In the genomic region with DNA sequence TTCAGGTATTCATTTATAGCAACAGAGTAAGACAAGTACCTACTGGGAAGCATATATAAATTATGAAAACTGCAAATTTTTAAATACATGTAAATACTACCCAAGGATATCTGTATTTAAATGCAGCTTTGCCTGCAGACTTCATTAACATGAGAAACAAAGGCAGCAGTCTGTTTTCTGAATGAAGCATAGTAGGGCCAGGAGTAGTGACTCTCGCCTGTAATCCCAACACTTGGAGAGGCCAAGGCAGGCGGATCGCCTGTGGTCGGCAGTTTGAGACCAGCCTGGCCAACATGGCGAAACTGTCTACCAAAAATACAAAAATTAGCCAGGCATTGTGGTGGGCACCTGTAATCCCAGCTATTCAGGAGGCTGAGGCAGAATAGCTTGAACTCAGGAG, we compare ENCODE assay signal across 20 cellular contexts. TPM values are rescaled to one million over a fixed set of nuclear protein-coding genes. Genes with fewer than 3 reads are reported as not detected.
DNase-seq lines count a peak whose midpoint lies in the region; ATAC-seq, FAIRE-seq and TF ChIP-seq lines count a peak whose summit lies in the region.
"Had no signal": no experiment of that assay in that cellular context is flagged by ENCODE, and none has a peak within 500 bp of the region (broad histone marks: within the 10 kb centered on the region; RNA-seq: fewer than 3 reads in every experiment).

No MANE protein-coding gene starts in this region.

- FAIRE-seq in K562 (lab: Jason Lieb, UNC), result no peak
- FAIRE-seq: GM19239 had no signal

- H3K36me3 ChIP-seq in GM23338 (ENCODE audit: insufficient read depth) (peaks cover 16% of the 10 kb centered on the region; the same call in 1 of the 2 replicates), HUES64 (ENCODE audit: insufficient read depth, low read length) (peaks cover 47% of the 10 kb centered on the region), K562 (ENCODE audit: control insufficient read depth, insufficient read depth, low read length) (peaks cover 44% of the 10 kb centered on the region)

- intact Hi-C loops in K562 (cut with micrococcal nuclease), result loop anchor here (10.0 kb wide), 1 partner anchor 284 kb away; no protein-coding TSS in a partner anchor

- H3K27me3 Mint-ChIP-seq in GM23338 (ENCODE audit: insufficient read depth, low read depth, poor library complexity) (peaks cover 11% of the 10 kb centered on the region), mesothelial cell of epicardium (ENCODE audit: low read depth) (no peaks in the 10 kb centered on the region)
- H3K27me3 Mint-ChIP-seq: CD4-positive, alpha-beta memory T cell had no signal

- BruUV-seq in K562 (replicated peaks; lab: Mats Ljungman, UMichigan), result no TSS peak

- TF ChIP-seq CTCF in GM23338 (conservative IDR thresholded peaks at IDR 0.05; ENCODE audit: low read depth in 2 of 2) (no peak), K562 (IDR thresholded peaks at IDR 0.05 in 2 of 3, conservative IDR thresholded peaks at IDR 0.05 in 1 of 3; ENCODE audit: insufficient read depth in 2 of 3, low read depth in 1 of 3, low read length in 3 of 3) (no peak), mesothelial cell of epicardium (IDR thresholded peaks at IDR 0.05; ENCODE audit: unreplicated experiment) (no peak)

- CTCF ChIA-PET in K562 (lab: Yijun Ruan, JAX; ENCODE audit: low intra/inter-chr PET ratio), result no interaction called here

- TF ChIP-seq EP300 in K562 (IDR thresholded peaks at IDR 0.05; ENCODE audit: low read length), result no peak

- H3K4me3 Mint-ChIP-seq in GM23338 (no peak overlapping the region), mesothelial cell of epicardium (no peak overlapping the region)
- H3K4me3 Mint-ChIP-seq: CD4-positive, alpha-beta memory T cell; HFFc6 had no signal

- H3K4me3 ChIP-seq in GM23338 (no peak overlapping the region), HUES64 (ENCODE audit: low read length) (no peak overlapping the region), K562 (no peak overlapping the region)
- H3K4me3 ChIP-seq: BLaER1 treated with 17β-estradiol and CSF1 and Interleukin-3, amounts not matched to agents 10 nM and 100 nM; HAP-1 had no signal

- no peak overlapping the region for H3K9ac ChIP-seq in HUES64 (ENCODE audit: low read depth, low read length)
- H3K9ac ChIP-seq in K562 (ENCODE audit: insufficient read depth in 1 of 2, low read depth in 2 of 2, low read length in 2 of 2), result no peak overlapping the region
- H3K9ac ChIP-seq: BLaER1 treated with 17β-estradiol and CSF1 and Interleukin-3, amounts not matched to agents 10 nM and 100 nM had no signal

- TF ChIP-seq RAD21 in K562 (CRISPR knock-in tag; conservative IDR thresholded peaks at IDR 0.05 in 1 of 2, IDR thresholded peaks at IDR 0.05 in 1 of 2), result no peak

- H3K27ac ChIP-seq in GM23338 (ENCODE audit: low read depth) (peak overlapping the region; percentile 78), HUES64 (ENCODE audit: low read depth, low read length) (peak overlapping the region; percentile 0; the same call in 1 of the 2 replicates), K562 (ENCODE audit: extremely low read depth, low read depth, low read length) (no peak overlapping the region)
- H3K27ac ChIP-seq: BLaER1 treated with 17β-estradiol and CSF1 and Interleukin-3, amounts not matched to agents 10 nM and 100 nM; HL-60 had no signal

- TF ChIP-seq POLR2A in K562 (conservative IDR thresholded peaks at IDR 0.05), result no peak

- H2AFZ ChIP-seq in GM23338, result no peak overlapping the region
- no peak overlapping the region for H2AFZ ChIP-seq in K562 (ENCODE audit: low read depth, low read length)

- H3K36me3 Mint-ChIP-seq in GM23338 (ENCODE audit: low read depth) (peaks cover 44% of the 10 kb centered on the region), mesothelial cell of epicardium (peaks cover 14% of the 10 kb centered on the region)

- no peaks in the 10 kb centered on the region for H3F3A ChIP-seq in GM23338 (replicated peaks; ENCODE audit: low read depth)

- peak overlapping the region; percentile 94 for H3K27ac Mint-ChIP-seq in GM23338
- peak overlapping the region; percentile 27 for H3K27ac Mint-ChIP-seq in mesothelial cell of epicardium
- H3K27ac Mint-ChIP-seq: HFFc6 had no signal

- H3K9me2 ChIP-seq in GM23338 (ENCODE audit: insufficient read depth), result no peaks in the 10 kb centered on the region

- H3K9me3 ChIP-seq in HUES64 (ENCODE audit: insufficient read depth, low read depth, low read length) (no peaks in the 10 kb centered on the region), K562 (replicated peaks; ENCODE audit: control insufficient read depth, insufficient read depth, low read depth, low read length) (no peaks in the 10 kb centered on the region)
- H3K9me3 ChIP-seq: BLaER1 treated with 17β-estradiol and CSF1 and Interleukin-3, amounts not matched to agents 10 nM and 100 nM; HAP-1 had no signal

- H3K4me2 ChIP-seq in GM23338 (0 out of 2 replicates have a peak overlapping the region, but pooled peaks have one; percentile 4), K562 (ENCODE audit: insufficient read depth, low read length) (no peak overlapping the region)
- H3K4me2 ChIP-seq: BLaER1 treated with 17β-estradiol and CSF1 and Interleukin-3, amounts not matched to agents 10 nM and 100 nM had no signal

- H3K9me1 ChIP-seq in K562 (ENCODE audit: control insufficient read depth, insufficient read depth, low read length), result no peaks in the 10 kb centered on the region

- H3K4me1 ChIP-seq in GM23338 (ENCODE audit: insufficient read depth), result peaks cover 18% of the 10 kb centered on the region
- H3K4me1 ChIP-seq in HUES64 (ENCODE audit: insufficient read depth, low read length), result peaks cover 10% of the 10 kb centered on the region
- H3K4me1 ChIP-seq in K562 (replicated peaks in 1 of 2; ENCODE audit: control insufficient read depth in 2 of 2, insufficient read depth in 2 of 2, low read length in 2 of 2), result no peaks in the 10 kb centered on the region; a peak in 2 of 5 replicates
- H3K4me1 ChIP-seq: HAP-1 had no signal

- whole genome bisulfite sequencing in HUES64, result 72% methylated on average over 5 of the region's 5 CpGs
- WGBS in K562 (ENCODE audit: insufficient coverage, low coverage, missing lambda C conversion rate), result 98% methylated on average over 5 of the region's 5 CpGs

- H3K27me3 ChIP-seq in GM23338 (ENCODE audit: insufficient read depth) (no peaks in the 10 kb centered on the region), HUES64 (ENCODE audit: insufficient read depth, low read length) (no peaks in the 10 kb centered on the region), K562 (ENCODE audit: control insufficient read depth in 2 of 2, insufficient read depth in 2 of 2, low read length in 2 of 2) (no peaks in the 10 kb centered on the region)
- H3K27me3 ChIP-seq: BLaER1 treated with 17β-estradiol and CSF1 and Interleukin-3, amounts not matched to agents 10 nM and 100 nM had no signal

- H3K79me2 ChIP-seq in GM23338 (replicated peaks; ENCODE audit: insufficient read depth) (peaks cover 21% of the 10 kb centered on the region), K562 (ENCODE audit: control insufficient read depth, insufficient read depth, low read length) (peaks cover 12% of the 10 kb centered on the region)

- no peaks in the 10 kb centered on the region for H4K20me1 ChIP-seq in GM23338 (replicated peaks; ENCODE audit: insufficient read depth)
- no peaks in the 10 kb centered on the region for H4K20me1 ChIP-seq in K562 (replicated peaks; ENCODE audit: control insufficient read depth, insufficient read depth, low read length)

- in situ Hi-C loops in K562 (cut with MboI), result no loop called here

- DNase-seq in GM23338 (ENCODE audit: low spot score) (peak; percentile 65), K562 (ENCODE audit: extremely low read depth in 1 of 4, low spot score in 3 of 4) (no peak), mesothelial cell of epicardium (ENCODE audit: low spot score in 2 of 2, unreplicated experiment in 2 of 2) (no peak), mucosa of gallbladder (ENCODE audit: low spot score) (no peak), DMS114 treated with DMSO at 0.1 percent for 48 hours (lab: John Stamatoyannopoulos, UW; ENCODE audit: unreplicated experiment) (no peak), SKM-1 (lab: John Stamatoyannopoulos, UW; ENCODE audit: unreplicated experiment) (no peak)
- no peak for DNase-seq in stimulated activated CD8-positive, alpha-beta memory T cell treated with anti-CD3 and anti-CD28 coated beads, Interleukin-4, amount 100 ng/mL, for 48 hours
- DNase-seq: 8988T; ACHN; CD4-positive, alpha-beta memory T cell; DND-41; GDM1; HFFc6; IMR-90; KG1 had no signal

- POLR2A ChIA-PET in K562 (lab: Yijun Ruan, JAX), result interaction anchor here (0.5 to 1.7 kb wide), 3 partner anchors 9 to 43 kb away, joined by 3 to 8 read pairs (median 3); a partner anchor contains a TSS

- H3K9me3 Mint-ChIP-seq in GM23338 (no peaks in the 10 kb centered on the region; the same call in 2 of the 3 replicates), mesothelial cell of epicardium (no peaks in the 10 kb centered on the region)
- H3K9me3 Mint-ChIP-seq: CD4-positive, alpha-beta memory T cell; HFFc6 had no signal

- ATAC-seq in GM23338 (peak; percentile 93), K562 (peak; percentile 22)

- peaks cover 44% of the 10 kb centered on the region for H3K4me1 Mint-ChIP-seq in GM23338
- H3K4me1 Mint-ChIP-seq in mesothelial cell of epicardium, result peaks cover 17% of the 10 kb centered on the region

RNA-seq across cellular contexts. Expression of a gene that starts 42.5 kb away (rescaled TPM):
- total RNA-seq in GM23338 (2014; rRNA removed; shearing (Covaris generic)), result 69.1 and 72.0 TPM in 2 replicates
- polyA plus RNA-seq in GM23338 (2016; fragmentation: Nextera tagmentation; extraction: Ambion mirVana) (87.9 and 88.7 TPM in 2 replicates), K562 (2011; rRNA removed) (29.2 and 38.1 TPM in 2 replicates), K562 (2014; fragmentation: Illumina TruSeq; extraction: Trizol) (31.3 and 41.4 TPM in 2 replicates), K562 (2014; fragmentation: Nextera tagmentation; extraction: Ambion mirVana) (10 to 100 TPM; 27.5 to 27.9 TPM), K562 (2014; rRNA removed) (29.5 and 41.1 TPM in 2 replicates)
- 47.5 TPM for polyA plus RNA-seq in HUES64 (2013, experiment 1 of 2)
- polyA plus RNA-seq in HUES64 (2013, experiment 2 of 2), result 50.9 TPM
- 29.9 and 123 TPM in 2 replicates for total RNA-seq in K562 (2011; cell fraction: chromatin; rRNA removed; ENCODE audit: low replicate concordance)
- total RNA-seq in K562 (2011; cell fraction: nucleolus; rRNA removed), result 13.3 and 20.3 TPM in 2 replicates
- total RNA-seq in K562 (2011; cell fraction: nucleoplasm; rRNA removed), result 35.9 and 73.1 TPM in 2 replicates
- total RNA-seq in K562 (2014; rRNA removed) (41.1 and 45.9 TPM in 2 replicates), K562 (2014; rRNA removed; fragmentation: Illumina TruSeq; extraction: Trizol) (59.3 and 63.2 TPM in 2 replicates), K562 (2015; rRNA removed; fragmentation: Illumina TruSeq; extraction: Trizol) (66.9 and 67.6 TPM in 2 replicates), K562 (2021) (42.0 and 43.8 TPM in 2 replicates), mesothelial cell of epicardium (67.8 to 72.1 TPM (median 71.1 TPM) in 3 replicates), mucosa of gallbladder (29.2 TPM)
- 7.8 and 11.5 TPM in 2 replicates for polyA plus RNA-seq in K562 (2011; cell fraction: cytosol; rRNA removed)
- 14.5 and 26.3 TPM in 2 replicates for polyA plus RNA-seq in K562 (2011; cell fraction: nucleus; rRNA removed)
- polyA plus RNA-seq in K562 (2012), result 17.7 and 35.7 TPM in 2 replicates
- polyA minus RNA-seq in K562 (2011; rRNA and poly(A)+ RNA removed), result 105 and 119 TPM in 2 replicates
- 19.0 and 19.7 TPM in 2 replicates for polyA minus RNA-seq in K562 (2011; cell fraction: cytosol; rRNA and poly(A)+ RNA removed)
- polyA minus RNA-seq in K562 (2011; cell fraction: nucleus; rRNA and poly(A)+ RNA removed), result 68.8 and 136 TPM in 2 replicates
